8 cellular contexts compared by ENCODE assay signal in the genomic region with DNA sequence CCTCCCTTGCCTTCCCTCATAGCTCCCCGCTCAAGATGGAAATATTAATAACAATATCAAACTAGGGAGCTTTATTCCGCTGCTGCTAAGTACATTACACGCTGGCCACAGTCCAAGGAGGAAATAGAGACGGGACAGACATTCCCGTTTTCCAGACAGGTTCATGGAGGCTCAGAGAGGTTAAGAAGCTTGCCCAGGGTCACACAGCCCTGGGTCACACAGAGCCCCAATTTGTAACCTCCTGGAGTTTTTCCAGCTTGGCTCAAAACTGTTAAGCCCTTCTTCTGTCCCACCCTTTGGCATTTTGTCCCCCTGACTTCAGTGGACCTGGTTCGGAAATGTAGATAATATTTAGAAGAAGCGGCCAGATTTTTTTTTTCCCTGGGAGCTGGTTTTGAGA. TPM values are rescaled to one million over a fixed set of nuclear protein-coding genes. Genes with fewer than 3 reads are reported as not detected.
A peak's percentile ranks its signal among the peaks of the same experiment; 100 is the strongest.
DNase-seq lines count a peak whose midpoint lies in the region; ATAC-seq and TF ChIP-seq lines count a peak whose summit lies in the region.

No MANE protein-coding gene starts in this region.

- H3K4me1 ChIP-seq in Loucy (ENCODE audit: insufficient read depth, low read length, poor library complexity, severe bottlenecking): peaks cover 16% of the 10 kb centered on the region

- no peaks in the 10 kb centered on the region for H3K9me2 ChIP-seq in Loucy (replicated peaks; ENCODE audit: low read depth, low read length)

- intact Hi-C loops in dendritic cell treated with granulocyte-macrophage colony-stimulating factor and Interleukin-4, amounts not matched to agents 40 ng/mL and 50 ng/mL, for 4 days (cut with micrococcal nuclease): no loop called here

- peaks cover 52% of the 10 kb centered on the region for H3K4me1 Mint-ChIP-seq in dendritic cell treated with granulocyte-macrophage colony-stimulating factor and Interleukin-4, amounts not matched to agents 40 ng/mL and 50 ng/mL, for 4 days (ENCODE audit: low read depth)
- peaks cover 15 to 33% of the 10 kb centered on the region in 2 donors for H3K4me1 Mint-ChIP-seq in natural killer cell treated with Interleukin-12 subunit alpha and Interleukin-12 subunit beta and Interleukin-15 and Interleukin-18, amount 100 ng/mL, for 72 hours (ENCODE audit: low read depth in 2 of 2)

- POLR2A ChIA-PET in AG04450 (lab: Yijun Ruan, JAX): interaction anchor here (0.9 to 3.6 kb wide), 4 partner anchors 8 to 108 kb away, joined by 4 to 38 read pairs (median 6); a partner anchor contains a TSS

- H4K20me1 ChIP-seq in Loucy (ENCODE audit: insufficient read depth, low read length, poor library complexity, severe bottlenecking): peaks cover 48% of the 10 kb centered on the region

- H3K36me3 Mint-ChIP-seq in dendritic cell treated with granulocyte-macrophage colony-stimulating factor and Interleukin-4, amounts not matched to agents 40 ng/mL and 50 ng/mL, for 4 days (ENCODE audit: low read depth): peaks cover 43% of the 10 kb centered on the region
- H3K36me3 Mint-ChIP-seq in natural killer cell treated with Interleukin-12 subunit alpha and Interleukin-12 subunit beta and Interleukin-15 and Interleukin-18, amount 100 ng/mL, for 72 hours: no peaks in the 10 kb centered on the region

- H3K27me3 ChIP-seq in AG04450 (ENCODE audit: control insufficient read depth, insufficient read depth, low read length) (no peaks in the 10 kb centered on the region), Loucy (ENCODE audit: insufficient read depth, low read length, poor library complexity, severe bottlenecking) (no peaks in the 10 kb centered on the region)

- H3F3A ChIP-seq in Loucy (ENCODE audit: low read depth): no peaks in the 10 kb centered on the region

- TF ChIP-seq CTCF in AG04450 (IDR thresholded peaks at IDR 0.05; ENCODE audit: low read depth, low read length) (no peak), Loucy (conservative IDR thresholded peaks at IDR 0.05; ENCODE audit: low read length) (no peak)

- no peak overlapping the region for H3K27ac ChIP-seq in AG04450 (ENCODE audit: low read depth, low read length)

- ATAC-seq in natural killer cell treated with Interleukin-12 subunit alpha and Interleukin-12 subunit beta and Interleukin-15 and Interleukin-18, amount 100 ng/mL, for 72 hours: no peak
- no peak for ATAC-seq in GM19455 (IDR thresholded peaks at IDR 0.05; ENCODE audit: unreplicated experiment)
- ATAC-seq in GM21529 (IDR thresholded peaks at IDR 0.05; ENCODE audit: unreplicated experiment): no peak

- H3K27me3 Mint-ChIP-seq in dendritic cell treated with granulocyte-macrophage colony-stimulating factor and Interleukin-4, amounts not matched to agents 40 ng/mL and 50 ng/mL, for 4 days: peaks cover 1% of the 10 kb centered on the region
- H3K27me3 Mint-ChIP-seq in natural killer cell treated with Interleukin-12 subunit alpha and Interleukin-12 subunit beta and Interleukin-15 and Interleukin-18, amount 100 ng/mL, for 72 hours: no peaks in the 10 kb centered on the region

- H3K79me2 ChIP-seq in Loucy (ENCODE audit: insufficient read depth, low read length): peaks cover 79% of the 10 kb centered on the region

- peak overlapping the region; percentile 90 for H3K9ac ChIP-seq in Loucy (ENCODE audit: low read depth, low read length, poor library complexity, severe bottlenecking)

- H3K4me2 ChIP-seq in Loucy (ENCODE audit: low read depth, low read length, poor library complexity, severe bottlenecking): peak overlapping the region; percentile 86

- H3K36me3 ChIP-seq in Loucy (ENCODE audit: insufficient read depth, low read length): no peaks in the 10 kb centered on the region

- H3K9me3 Mint-ChIP-seq in dendritic cell treated with granulocyte-macrophage colony-stimulating factor and Interleukin-4, amounts not matched to agents 40 ng/mL and 50 ng/mL, for 4 days: no peaks in the 10 kb centered on the region
- no peaks in the 10 kb centered on the region for H3K9me3 Mint-ChIP-seq in natural killer cell treated with Interleukin-12 subunit alpha and Interleukin-12 subunit beta and Interleukin-15 and Interleukin-18, amount 100 ng/mL, for 72 hours

- H3K9me3 ChIP-seq in AG04450 (ENCODE audit: control insufficient read depth, insufficient read depth, low read length) (no peaks in the 10 kb centered on the region; the same call in 1 of the 2 replicates), Loucy (ENCODE audit: insufficient read depth, low read depth, low read length) (no peaks in the 10 kb centered on the region)

- H3K27ac Mint-ChIP-seq in dendritic cell treated with granulocyte-macrophage colony-stimulating factor and Interleukin-4, amounts not matched to agents 40 ng/mL and 50 ng/mL, for 4 days: peak overlapping the region; percentile 96
- H3K27ac Mint-ChIP-seq in natural killer cell treated with Interleukin-12 subunit alpha and Interleukin-12 subunit beta and Interleukin-15 and Interleukin-18, amount 100 ng/mL, for 72 hours: peak overlapping the region; percentile 35 to 82

- CTCF ChIA-PET in AG04450 (lab: Charles Lee): interaction anchor here (0.5 to 1.5 kb wide), 4 partner anchors 16 to 97 kb away, joined by 4 to 5 read pairs (median 5); no protein-coding TSS in a partner anchor

- H3K4me3 ChIP-seq in AG04450 (ENCODE audit: low read depth, low read length): peak overlapping the region; percentile 74
- peak overlapping the region; percentile 79 for H3K4me3 ChIP-seq in Loucy (ENCODE audit: low read length, poor library complexity, severe bottlenecking)

- H3K4me3 Mint-ChIP-seq in dendritic cell treated with granulocyte-macrophage colony-stimulating factor and Interleukin-4, amounts not matched to agents 40 ng/mL and 50 ng/mL, for 4 days: peak overlapping the region; percentile 91
- peak overlapping the region; percentile 65 for H3K4me3 Mint-ChIP-seq in natural killer cell treated with Interleukin-12 subunit alpha and Interleukin-12 subunit beta and Interleukin-15 and Interleukin-18, amount 100 ng/mL, for 72 hours

- DNase-seq in AG04450 (ENCODE audit: low read depth, low spot score) (no peak), NCI-H1105 (lab: John Stamatoyannopoulos, UW) (no peak)
- DNase-seq in natural killer cell treated with Interleukin-12 subunit alpha and Interleukin-12 subunit beta and Interleukin-15 and Interleukin-18, amount 100 ng/mL, for 72 hours (ENCODE audit: low spot score): no peak
- no peak for DNase-seq in activated effector memory CD4-positive, alpha-beta T cell treated with anti-CD3 and anti-CD28 coated beads, Interleukin-2, amount 50 U/mL, for 16 hours

- H2AFZ ChIP-seq in Loucy (ENCODE audit: low read length): no peak overlapping the region

RNA-seq across cellular contexts. Expression of a gene that starts 2.0 kb away (rescaled TPM):
- 0.65 and 0.72 TPM in 2 replicates for polyA plus RNA-seq in AG04450 (2011; rRNA removed)
- 7.4 and 9.3 TPM in 2 replicates for polyA minus RNA-seq in AG04450 (2011; rRNA and poly(A)+ RNA removed)
- total RNA-seq in natural killer cell treated with Interleukin-12 subunit alpha and Interleukin-12 subunit beta and Interleukin-15 and Interleukin-18, amount 100 ng/mL, for 72 hours: 10 to 100 TPM; 14.4 to 17.5 TPM

RNA-seq across cellular contexts. Expression of a gene that starts 38.0 kb away (rescaled TPM):
- not detected in 2 replicates for polyA plus RNA-seq in AG04450 (2011; rRNA removed)
- polyA minus RNA-seq in AG04450 (2011; rRNA and poly(A)+ RNA removed): not detected in 2 replicates
- total RNA-seq in natural killer cell treated with Interleukin-12 subunit alpha and Interleukin-12 subunit beta and Interleukin-15 and Interleukin-18, amount 100 ng/mL, for 72 hours: under 1 TPM in 1 of 2 donors, not detected in 1; 0.10 TPM
